ENCODE assay signal across 9 cellular contexts in the genomic region with DNA sequence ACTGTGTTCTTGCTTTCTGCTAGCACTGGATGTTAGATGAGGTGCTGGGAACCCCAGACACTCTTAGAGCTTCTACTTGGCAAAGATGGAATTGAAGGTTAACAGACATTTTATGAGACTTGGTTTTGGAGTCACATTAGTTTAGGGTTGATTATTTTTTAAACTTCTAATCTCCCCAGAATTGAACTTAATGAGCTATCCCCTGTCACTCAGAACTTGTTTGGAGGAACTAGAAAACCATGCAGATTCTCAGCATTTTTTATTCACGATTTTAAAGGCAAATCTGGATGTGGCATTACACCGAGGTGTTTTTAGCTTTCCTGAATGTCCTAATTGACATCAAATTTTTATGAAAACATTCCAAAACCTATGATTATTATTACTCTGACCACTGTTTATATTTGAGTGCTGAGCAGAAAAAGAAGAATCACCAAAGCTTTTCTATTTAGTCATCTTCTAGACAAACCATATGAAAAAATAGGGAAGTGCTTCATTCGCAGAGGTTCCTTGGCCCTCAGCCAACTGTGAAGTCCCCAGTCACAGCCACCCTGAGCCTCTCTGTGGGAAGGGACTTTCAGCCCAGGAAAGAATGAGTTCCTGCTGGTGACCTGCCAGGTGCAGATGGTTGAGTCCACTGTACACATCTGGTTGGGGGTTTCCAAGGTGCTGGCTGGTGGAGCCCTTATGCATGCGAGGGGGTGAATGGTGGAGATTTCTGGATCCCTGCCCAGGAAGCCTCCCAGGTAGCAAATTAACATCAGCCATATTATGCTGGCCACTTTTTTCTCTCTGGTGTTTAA.
DNase-seq lines count a peak whose midpoint lies in the region; ATAC-seq and TF ChIP-seq lines count a peak whose summit lies in the region.
"Had no signal": no experiment of that assay in that cellular context is flagged by ENCODE, and none has a peak within 500 bp of the region (broad histone marks: within the 10 kb centered on the region; RNA-seq: fewer than 3 reads in every experiment).

No MANE protein-coding gene starts in this region.

- H3K4me1 ChIP-seq in stomach = no peaks in the 10 kb centered on the region
- H3K4me1 ChIP-seq in mesendoderm (ENCODE audit: control insufficient read depth, low read depth, low read length) = peaks cover 7% of the 10 kb centered on the region

- no peaks in the 10 kb centered on the region for H3K27me3 ChIP-seq in stomach
- H3K27me3 ChIP-seq in mesendoderm (ENCODE audit: insufficient read depth, low read length, poor library complexity) = no peaks in the 10 kb centered on the region

- H3K4me3 ChIP-seq in stomach (no peak overlapping the region), mesendoderm (ENCODE audit: low read length) (no peak overlapping the region)

- H3K27ac Mint-ChIP-seq in activated CD8-positive, alpha-beta T cell treated with anti-CD3 and anti-CD28 coated beads for 36 hours = no peak overlapping the region
- H3K27ac Mint-ChIP-seq in activated CD8-positive, alpha-beta T cell treated with anti-CD3 and anti-CD28 coated beads, Interleukin-2, amount 10 ng/mL, durations not matched to agents 7 days and 5 days = no peak overlapping the region
- H3K27ac Mint-ChIP-seq: CD4-positive, alpha-beta T cell had no signal

- H3K36me3 Mint-ChIP-seq in activated CD8-positive, alpha-beta T cell treated with anti-CD3 and anti-CD28 coated beads for 36 hours (ENCODE audit: low read depth) = no peaks in the 10 kb centered on the region
- H3K36me3 Mint-ChIP-seq in activated CD8-positive, alpha-beta T cell treated with anti-CD3 and anti-CD28 coated beads, Interleukin-2, amount 10 ng/mL, durations not matched to agents 7 days and 5 days (ENCODE audit: low read depth) = no peaks in the 10 kb centered on the region

- H2BK5ac ChIP-seq in mesendoderm (ENCODE audit: low read length) = no peak overlapping the region

- no peak overlapping the region for H4K5ac ChIP-seq in mesendoderm (ENCODE audit: low read length)

- H3K4me3 Mint-ChIP-seq in activated CD8-positive, alpha-beta T cell treated with anti-CD3 and anti-CD28 coated beads for 36 hours = no peak overlapping the region
- H3K4me3 Mint-ChIP-seq in activated CD8-positive, alpha-beta T cell treated with anti-CD3 and anti-CD28 coated beads, Interleukin-2, amount 10 ng/mL, durations not matched to agents 7 days and 5 days = no peak overlapping the region
- H3K4me3 Mint-ChIP-seq: CD4-positive, alpha-beta T cell had no signal

- POLR2A ChIA-PET in activated CD8-positive, alpha-beta T cell treated with anti-CD3 and anti-CD28 coated beads for 36 hours (lab: Charles Lee) = no interaction called here
- POLR2A ChIA-PET in activated CD8-positive, alpha-beta T cell treated with anti-CD3 and anti-CD28 coated beads, Interleukin-2, amount 10 ng/mL, durations not matched to agents 7 days and 5 days (lab: Charles Lee) = no interaction called here

- peak; percentile 73 for ATAC-seq in activated CD8-positive, alpha-beta T cell treated with anti-CD3 and anti-CD28 coated beads for 36 hours
- ATAC-seq in activated CD8-positive, alpha-beta T cell treated with anti-CD3 and anti-CD28 coated beads, Interleukin-2, amount 10 ng/mL, durations not matched to agents 7 days and 5 days = no peak
- peak; percentile 73 for ATAC-seq in GM21737 (IDR thresholded peaks at IDR 0.05; ENCODE audit: unreplicated experiment)

- intact Hi-C loops in activated CD8-positive, alpha-beta T cell treated with anti-CD3 and anti-CD28 coated beads for 36 hours (cut with micrococcal nuclease) = no loop called here
- intact Hi-C loops in stomach (cut with DNase I; ENCODE audit: low total_unique reads) = no loop called here

- no peak overlapping the region for H2AK5ac ChIP-seq in mesendoderm (ENCODE audit: low read length)

- H2BK120ac ChIP-seq in mesendoderm (ENCODE audit: low read depth, low read length) = no peak overlapping the region

- no peaks in the 10 kb centered on the region for H3K9me3 ChIP-seq in stomach

- no peak overlapping the region for H4K8ac ChIP-seq in mesendoderm (ENCODE audit: low read depth, low read length)

- H3K79me2 ChIP-seq in mesendoderm (ENCODE audit: control insufficient read depth, insufficient read depth, low read length) = no peaks in the 10 kb centered on the region

- no peak overlapping the region for H3K4ac ChIP-seq in mesendoderm (ENCODE audit: low read depth, low read length)

- no peak for TF ChIP-seq POLR2A in stomach (IDR thresholded peaks at IDR 0.05)

- TF ChIP-seq RAD21 in Ishikawa (IDR thresholded peaks at IDR 0.05; ENCODE audit: low read depth) = no peak

- no peak for TF ChIP-seq CTCF in activated CD8-positive, alpha-beta T cell treated with anti-CD3 and anti-CD28 coated beads for 36 hours (IDR thresholded peaks at IDR 0.05)
- TF ChIP-seq CTCF in stomach (IDR thresholded peaks at IDR 0.05) = no peak

- H3K4me1 Mint-ChIP-seq in activated CD8-positive, alpha-beta T cell treated with anti-CD3 and anti-CD28 coated beads for 36 hours (ENCODE audit: low read depth) = peaks cover 10% of the 10 kb centered on the region
- peaks cover 3% of the 10 kb centered on the region for H3K4me1 Mint-ChIP-seq in activated CD8-positive, alpha-beta T cell treated with anti-CD3 and anti-CD28 coated beads, Interleukin-2, amount 10 ng/mL, durations not matched to agents 7 days and 5 days (ENCODE audit: low read depth)

- no peak overlapping the region for H3K56ac ChIP-seq in mesendoderm (ENCODE audit: low read length)

- peak; percentile 63 for DNase-seq in activated CD8-positive, alpha-beta T cell treated with anti-CD3 and anti-CD28 coated beads for 36 hours
- DNase-seq in activated CD8-positive, alpha-beta T cell treated with anti-CD3 and anti-CD28 coated beads, Interleukin-2, amount 10 ng/mL, durations not matched to agents 7 days and 5 days = no peak
- DNase-seq in UCSD-AML1 (lab: John Stamatoyannopoulos, UW; ENCODE audit: unreplicated experiment) = peak; percentile 62
- peak; percentile 50 for DNase-seq in stomach
- no peak for DNase-seq in mesendoderm
- DNase-seq in activated CD4-positive, alpha-beta T cell treated with anti-CD3 and anti-CD28 coated beads for 4 hours = no peak

- H3K36me3 ChIP-seq in stomach (no peaks in the 10 kb centered on the region), mesendoderm (ENCODE audit: control insufficient read depth, insufficient read depth, low read length) (no peaks in the 10 kb centered on the region)

- no peaks in the 10 kb centered on the region for H3K9me3 Mint-ChIP-seq in activated CD8-positive, alpha-beta T cell treated with anti-CD3 and anti-CD28 coated beads for 36 hours
- H3K9me3 Mint-ChIP-seq in activated CD8-positive, alpha-beta T cell treated with anti-CD3 and anti-CD28 coated beads, Interleukin-2, amount 10 ng/mL, durations not matched to agents 7 days and 5 days (ENCODE audit: insufficient read depth) = no peaks in the 10 kb centered on the region
- H3K9me3 Mint-ChIP-seq: CD4-positive, alpha-beta T cell had no signal

- H3K23ac ChIP-seq in mesendoderm (ENCODE audit: low read length) = no peak overlapping the region

- H3K4me2 ChIP-seq in mesendoderm (ENCODE audit: low read length) = no peak overlapping the region

- TF ChIP-seq EP300 in Ishikawa (IDR thresholded peaks at IDR 0.05; ENCODE audit: borderline replicate concordance) (no peak), stomach (IDR thresholded peaks at IDR 0.05) (no peak)

- H3K18ac ChIP-seq in mesendoderm (ENCODE audit: low read length) = no peak overlapping the region

- no peaks in the 10 kb centered on the region for H3K79me1 ChIP-seq in mesendoderm (ENCODE audit: low read length)

- no peak overlapping the region for H3K9ac ChIP-seq in mesendoderm (ENCODE audit: low read length)

- WGBS in stomach, 5 donors = 33 to 40% (median 37%) methylated on average over 4 of the region's 4 CpGs
- no CpG with 5 or more reads among the region's 4 CpGs for WGBS in mesendoderm (ENCODE audit: extremely low coverage, insufficient coverage, low lambda C conversion rate)

- no peak overlapping the region for H2BK15ac ChIP-seq in mesendoderm (replicated peaks; ENCODE audit: low read depth)

- no peak overlapping the region for H3K27ac ChIP-seq in stomach
- H3K27ac ChIP-seq in mesendoderm (ENCODE audit: low read depth, low read length) = no peak overlapping the region

- CTCF ChIA-PET in activated CD8-positive, alpha-beta T cell treated with anti-CD3 and anti-CD28 coated beads for 36 hours (lab: Charles Lee) = no interaction called here
- CTCF ChIA-PET in activated CD8-positive, alpha-beta T cell treated with anti-CD3 and anti-CD28 coated beads, Interleukin-2, amount 10 ng/mL, durations not matched to agents 7 days and 5 days (lab: Charles Lee) = no interaction called here

- H3K27me3 Mint-ChIP-seq in activated CD8-positive, alpha-beta T cell treated with anti-CD3 and anti-CD28 coated beads for 36 hours = peaks cover 10% of the 10 kb centered on the region
- peaks cover 29% of the 10 kb centered on the region for H3K27me3 Mint-ChIP-seq in activated CD8-positive, alpha-beta T cell treated with anti-CD3 and anti-CD28 coated beads, Interleukin-2, amount 10 ng/mL, durations not matched to agents 7 days and 5 days (ENCODE audit: low read depth)

TF ChIP-seq in Ishikawa, 13 proteins besides CTCF, POLR2A, EP300 and RAD21:
- TF ChIP-seq CREB1 (IDR thresholded peaks at IDR 0.05; ENCODE audit: low read depth) = no peak
- TF ChIP-seq NFIC (IDR thresholded peaks at IDR 0.05) = peak; percentile 72

Comparison
In these comparisons a context has a peak if more than half of its experiments do, and no peak if none do; other contexts are left out.
1. DNase-seq: peak in activated CD8-positive, alpha-beta T cell treated with anti-CD3 and anti-CD28 coated beads for 36 hours (single experiment), UCSD-AML1 (single experiment) and stomach (single experiment); none in activated CD8-positive, alpha-beta T cell treated with anti-CD3 and anti-CD28 coated beads, Interleukin-2, amount 10 ng/mL, durations not matched to agents 7 days and 5 days (single experiment), mesendoderm (single experiment) and activated CD4-positive, alpha-beta T cell treated with anti-CD3 and anti-CD28 coated beads for 4 hours (0 of 2).